8 cellular contexts compared by ENCODE assay signal in the genomic region with DNA sequence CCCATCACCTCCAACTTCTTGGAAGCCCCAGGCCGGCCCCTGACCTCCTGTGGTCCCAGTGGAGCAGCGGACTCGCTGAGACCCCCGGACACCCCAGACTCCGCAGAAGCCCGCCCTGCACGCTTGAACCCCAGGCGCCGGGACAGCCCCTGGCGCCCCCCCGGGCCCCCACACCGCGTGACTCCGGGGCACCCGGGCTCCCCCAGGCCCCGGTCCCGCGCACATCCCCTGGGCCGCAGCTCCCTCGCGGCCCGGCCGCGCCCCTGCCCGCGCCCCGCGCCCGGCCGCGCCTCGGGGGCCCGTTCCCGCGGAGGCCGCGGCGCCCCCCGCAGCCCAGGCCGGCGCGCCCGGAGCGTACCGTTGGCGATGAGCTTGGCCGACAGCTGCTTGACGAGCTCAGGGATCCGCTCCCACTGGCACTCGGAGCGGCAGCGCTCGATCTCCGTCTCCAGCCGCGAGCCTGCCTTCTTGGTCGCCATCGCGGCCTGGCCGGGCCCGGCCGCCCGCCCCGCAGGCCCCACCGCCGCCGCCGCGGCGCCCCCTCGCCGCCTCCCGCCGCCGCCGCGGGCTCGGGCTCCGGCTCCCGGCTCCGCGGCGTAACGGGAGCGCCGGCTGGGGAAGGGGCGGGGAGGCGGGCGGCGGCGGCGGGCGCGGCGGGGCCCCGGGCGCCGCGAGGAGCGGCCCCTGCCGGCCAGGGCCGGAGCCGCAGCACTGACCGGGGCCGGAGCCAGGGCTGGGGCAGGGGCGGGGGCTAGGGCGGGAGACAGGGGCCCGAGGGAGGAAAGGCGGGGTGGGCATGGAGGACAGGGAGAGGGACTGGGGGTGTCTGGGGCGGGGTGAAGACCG. TPM values are rescaled to one million over a fixed set of nuclear protein-coding genes. Genes with fewer than 3 reads are reported as not detected.
DNase-seq lines count a peak whose midpoint lies in the region; ATAC-seq and TF ChIP-seq lines count a peak whose summit lies in the region.

A gene with protein sequence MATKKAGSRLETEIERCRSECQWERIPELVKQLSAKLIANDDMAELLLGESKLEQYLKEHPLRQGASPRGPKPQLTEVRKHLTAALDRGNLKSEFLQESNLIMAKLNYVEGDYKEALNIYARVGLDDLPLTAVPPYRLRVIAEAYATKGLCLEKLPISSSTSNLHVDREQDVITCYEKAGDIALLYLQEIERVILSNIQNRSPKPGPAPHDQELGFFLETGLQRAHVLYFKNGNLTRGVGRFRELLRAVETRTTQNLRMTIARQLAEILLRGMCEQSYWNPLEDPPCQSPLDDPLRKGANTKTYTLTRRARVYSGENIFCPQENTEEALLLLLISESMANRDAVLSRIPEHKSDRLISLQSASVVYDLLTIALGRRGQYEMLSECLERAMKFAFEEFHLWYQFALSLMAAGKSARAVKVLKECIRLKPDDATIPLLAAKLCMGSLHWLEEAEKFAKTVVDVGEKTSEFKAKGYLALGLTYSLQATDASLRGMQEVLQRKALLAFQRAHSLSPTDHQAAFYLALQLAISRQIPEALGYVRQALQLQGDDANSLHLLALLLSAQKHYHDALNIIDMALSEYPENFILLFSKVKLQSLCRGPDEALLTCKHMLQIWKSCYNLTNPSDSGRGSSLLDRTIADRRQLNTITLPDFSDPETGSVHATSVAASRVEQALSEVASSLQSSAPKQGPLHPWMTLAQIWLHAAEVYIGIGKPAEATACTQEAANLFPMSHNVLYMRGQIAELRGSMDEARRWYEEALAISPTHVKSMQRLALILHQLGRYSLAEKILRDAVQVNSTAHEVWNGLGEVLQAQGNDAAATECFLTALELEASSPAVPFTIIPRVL (minus strand): TSS at position 614 of the 846 bp plus-strand sequence. CDS start 135 bp downstream, at position 479.

- no peaks in the 10 kb centered on the region for H3K9me3 ChIP-seq in Peyer's patch
- no peaks in the 10 kb centered on the region for H3K9me3 ChIP-seq in iPS-20b (ENCODE audit: insufficient read depth, low read depth, low read length)
- H3K9me3 ChIP-seq in skeletal muscle tissue (ENCODE audit: control insufficient read depth in 3 of 3, low read length in 3 of 3), result no peaks in the 10 kb centered on the region

- no peaks in the 10 kb centered on the region for H3K36me3 ChIP-seq in Peyer's patch
- H3K36me3 ChIP-seq in iPS-20b (ENCODE audit: insufficient read depth, low read depth, low read length), result no peaks in the 10 kb centered on the region
- no peaks in the 10 kb centered on the region for H3K36me3 ChIP-seq in skeletal muscle tissue (ENCODE audit: control insufficient read depth in 3 of 3, insufficient read depth in 3 of 3, low read length in 3 of 3)

- H3K36me3 Mint-ChIP-seq in brain, result no peaks in the 10 kb centered on the region

- peaks cover 15% of the 10 kb centered on the region for H3K27me3 Mint-ChIP-seq in brain

- H3K27ac Mint-ChIP-seq in brain, result peak within 1 kb of the TSS; percentile 83 to 94 (median 91)

- H3K9ac ChIP-seq in iPS-20b (ENCODE audit: low read depth, low read length), result peak within 1 kb of the TSS; percentile 64; the same call in 1 of the 2 replicates
- peak within 1 kb of the TSS; percentile 68 to 83 (median 82) for H3K9ac ChIP-seq in skeletal muscle tissue (ENCODE audit: low read depth in 1 of 3, low read length in 3 of 3)

- peak; percentile 74 for ATAC-seq in HG02678 (IDR thresholded peaks at IDR 0.05; ENCODE audit: unreplicated experiment)

- peaks cover 0 to 19% (median 2%) of the 10 kb centered on the region in 4 donors for H3K4me1 ChIP-seq in Peyer's patch
- H3K4me1 ChIP-seq in iPS-20b (ENCODE audit: insufficient read depth, low read length), result peaks cover 7% of the 10 kb centered on the region; the same call in 1 of the 2 replicates
- peaks cover 21 to 35% (median 32%) of the 10 kb centered on the region in 3 donors for H3K4me1 ChIP-seq in skeletal muscle tissue (ENCODE audit: control insufficient read depth in 3 of 3, insufficient read depth in 3 of 3, low read length in 3 of 3)

- TF ChIP-seq POLR2A in Peyer's patch (IDR thresholded peaks at IDR 0.05), result no peak

- peaks cover 52% of the 10 kb centered on the region for H3K4me1 Mint-ChIP-seq in brain

- DNase-seq in NCI-H345 (lab: John Stamatoyannopoulos, UW) (peak; percentile 52), NCI-H345 treated with DMSO at 0.1 percent for 48 hours (lab: John Stamatoyannopoulos, UW; ENCODE audit: unreplicated experiment) (no peak), Peyer's patch (no peak), NK-92 (lab: John Stamatoyannopoulos, UW; ENCODE audit: unreplicated experiment) (no peak)

- H3K27ac ChIP-seq in Peyer's patch (peak within 1 kb of the TSS in 1 of 4 donors; percentile 25), iPS-20b (ENCODE audit: low read length) (no peak within 1 kb of the TSS), skeletal muscle tissue (ENCODE audit: low read depth, low read length) (peak within 1 kb of the TSS; percentile 56)

- H3K4me3 Mint-ChIP-seq in brain, result peak within 1 kb of the TSS; percentile 91 to 95 (median 91)

- peak in 3 of 6 experiments; percentile 18 to 28 (median 20) for TF ChIP-seq CTCF in Peyer's patch (IDR thresholded peaks at IDR 0.05)
- no peak for TF ChIP-seq CTCF in brain (conservative IDR thresholded peaks at IDR 0.05)

- H3K27me3 ChIP-seq in Peyer's patch, result no peaks in the 10 kb centered on the region
- peaks cover 32% of the 10 kb centered on the region for H3K27me3 ChIP-seq in iPS-20b (ENCODE audit: insufficient read depth, low read length)
- H3K27me3 ChIP-seq in skeletal muscle tissue (ENCODE audit: control insufficient read depth in 3 of 3, insufficient read depth in 3 of 3, low read length in 3 of 3), result no peaks in the 10 kb centered on the region

- no peaks in the 10 kb centered on the region for H3K9me3 Mint-ChIP-seq in brain

- H3K4me3 ChIP-seq in Peyer's patch, result peak within 1 kb of the TSS; percentile 28 to 67 (median 52)
- H3K4me3 ChIP-seq in iPS-20b (ENCODE audit: low read length), result peak within 1 kb of the TSS; percentile 83
- H3K4me3 ChIP-seq in skeletal muscle tissue (ENCODE audit: low read length in 3 of 3), result peak within 1 kb of the TSS; percentile 68 to 81 (median 79)

RNA-seq across cellular contexts. Expression of the gene that starts here (rescaled TPM):
- total RNA-seq in Peyer's patch (10 to 100 TPM in 2 of 4 donors, 1 to 10 TPM in 1, under 1 TPM in 1; 0.18 to 53.6 (median 11.2) TPM), skeletal muscle tissue (5.7 TPM)
- 63.5 TPM for polyA plus RNA-seq in brain (ENCODE audit: insufficient read depth, low read depth, low replicate concordance)
